Comparison of ENCODE assay signal across 1 cellular context in genomic region chr2:224084266-224084892, GRCh38.
TF ChIP-seq lines count a peak whose summit lies in the region.

No MANE protein-coding gene starts in this region.

TF ChIP-seq in IMR-90, 13 proteins besides CTCF, POLR2A, EP300 and RAD21 (continued from another document):
- TF ChIP-seq, protein P1, sequence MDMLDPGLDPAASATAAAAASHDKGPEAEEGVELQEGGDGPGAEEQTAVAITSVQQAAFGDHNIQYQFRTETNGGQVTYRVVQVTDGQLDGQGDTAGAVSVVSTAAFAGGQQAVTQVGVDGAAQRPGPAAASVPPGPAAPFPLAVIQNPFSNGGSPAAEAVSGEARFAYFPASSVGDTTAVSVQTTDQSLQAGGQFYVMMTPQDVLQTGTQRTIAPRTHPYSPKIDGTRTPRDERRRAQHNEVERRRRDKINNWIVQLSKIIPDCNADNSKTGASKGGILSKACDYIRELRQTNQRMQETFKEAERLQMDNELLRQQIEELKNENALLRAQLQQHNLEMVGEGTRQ (IDR thresholded peaks at IDR 0.05; ENCODE audit: low read depth, low read length): no peak
- TF ChIP-seq RFX5 (IDR thresholded peaks at IDR 0.05; ENCODE audit: low read depth, low read length): no peak
- no peak for TF ChIP-seq MAZ (IDR thresholded peaks at IDR 0.05; ENCODE audit: borderline replicate concordance, low read depth, low read length)
- TF ChIP-seq MXI1 (IDR thresholded peaks at IDR 0.05; ENCODE audit: borderline replicate concordance, low read depth, low read length): no peak
- no peak for TF ChIP-seq CEBPB (IDR thresholded peaks at IDR 0.05; ENCODE audit: low read depth, low read length)
- TF ChIP-seq FOS (IDR thresholded peaks at IDR 0.05; ENCODE audit: low read depth, low read length): no peak
- TF ChIP-seq RCOR1 (IDR thresholded peaks at IDR 0.05; ENCODE audit: insufficient replicate concordance, low read length): no peak
- TF ChIP-seq ELK1 (IDR thresholded peaks at IDR 0.05; ENCODE audit: borderline replicate concordance, low read depth, low read length): no peak
- TF ChIP-seq SMC3 (IDR thresholded peaks at IDR 0.05; ENCODE audit: low read depth, low read length): no peak
- no peak for TF ChIP-seq CHD1 (IDR thresholded peaks at IDR 0.05; ENCODE audit: low read depth, low read length)
- TF ChIP-seq MAFK (IDR thresholded peaks at IDR 0.05; ENCODE audit: low read depth, low read length): no peak
